14 cellular contexts compared by ENCODE assay signal in genomic region chr1:179812501-179813292, GRCh38.
"Had no signal": no experiment of that assay in that cellular context is flagged by ENCODE, and none has a peak within 500 bp of the region (broad histone marks: within the 10 kb centered on the region; RNA-seq: fewer than 3 reads in every experiment).

No MANE protein-coding gene starts in this region.

- H3K4me3 ChIP-seq: right atrium auricular region, suprapubic skin had no signal

- DNase-seq: activated B cell treated with CpG ODN at 0.5 μM for 24 hours; activated CD4-positive, alpha-beta T cell treated with anti-CD3 and anti-CD28 coated beads, Interleukin-2, amount 50 U/mL, for 1 hour; activated T-cell treated with anti-CD3 and anti-CD28 coated beads, Interleukin-2, amount 50 U/mL, for 1 hour; amygdala; brain microvascular endothelial cell; endodermal cell; foreskin fibroblast; immature natural killer cell; left colon; stimulated activated CD4-positive, alpha-beta T cell treated with anti-CD3 and anti-CD28 coated beads, Interleukin-12 subunit alpha, Interleukin-12 subunit beta, amount 100 ng/mL, for 4 hours; stimulated activated CD4-positive, alpha-beta T cell treated with anti-CD3 and anti-CD28 coated beads, Interleukin-2, amount 100 ng/mL, for 48 hours; stimulated activated naive CD4-positive, alpha-beta T cell treated with Interleukin-2 at 50 U/mL for 16 hours had no signal

- H3K36me3 ChIP-seq: brain microvascular endothelial cell, right atrium auricular region, suprapubic skin had no signal

- H3K27ac ChIP-seq: brain microvascular endothelial cell, right atrium auricular region, suprapubic skin had no signal

- H3K27me3 ChIP-seq: right atrium auricular region, suprapubic skin had no signal

- H3K9me3 ChIP-seq: right atrium auricular region, suprapubic skin had no signal
